In the genomic region with DNA sequence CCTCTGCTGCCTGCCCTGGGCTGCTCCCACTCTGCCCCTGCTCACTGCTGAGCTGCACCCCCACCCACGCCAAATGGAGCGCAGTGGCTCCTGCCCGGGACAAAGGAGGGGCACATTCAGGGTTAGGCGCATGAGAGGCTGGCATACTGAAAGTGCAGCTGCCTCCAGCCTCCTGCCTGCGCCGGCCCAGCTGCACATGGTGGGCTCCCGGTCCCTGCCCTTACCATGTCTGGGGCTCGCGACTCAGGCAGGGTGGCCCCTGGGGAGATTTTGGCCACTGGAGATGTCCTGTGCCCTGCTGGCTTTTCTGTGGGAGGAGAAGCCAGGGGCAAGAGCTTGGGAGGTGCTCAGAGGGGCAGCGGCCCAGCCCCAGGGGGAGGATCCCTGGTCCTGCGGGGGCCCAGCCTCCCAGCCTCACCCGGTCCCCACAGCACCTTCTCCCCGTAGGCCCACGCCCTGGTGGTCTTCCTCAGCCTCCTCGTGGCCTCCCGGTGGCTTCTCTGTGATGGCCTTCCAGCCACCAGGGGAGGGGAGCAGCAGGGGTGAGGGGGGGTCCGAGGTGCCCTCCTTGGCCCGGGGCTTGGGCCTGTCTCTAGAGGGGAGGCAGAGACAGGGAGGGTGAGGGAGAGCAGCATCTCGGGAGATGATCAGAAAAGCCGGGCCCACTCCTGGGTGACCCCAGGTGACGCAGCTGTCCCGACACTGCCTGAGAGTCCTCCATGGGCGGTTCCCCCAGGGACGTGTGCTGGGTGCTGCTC, we compare ENCODE assay signal across 23 cellular contexts. TPM values are rescaled to one million over a fixed set of nuclear protein-coding genes. Genes with fewer than 3 reads are reported as not detected.
A peak's percentile ranks its signal among the peaks of the same experiment; 100 is the strongest.
DNase-seq lines count a peak whose midpoint lies in the region; FAIRE-seq and TF ChIP-seq lines count a peak whose summit lies in the region.
"Had no signal": no experiment of that assay in that cellular context is flagged by ENCODE, and none has a peak within 500 bp of the region (broad histone marks: within the 10 kb centered on the region; RNA-seq: fewer than 3 reads in every experiment).

No MANE protein-coding gene starts in this region.

- no CpG with 5 or more reads among the region's 24 CpGs for WGBS in neuronal stem cell (ENCODE audit: extremely low coverage in 2 of 2, insufficient read length in 2 of 2, insufficient replicate concordance in 1 of 2), 2 donors

- H4K8ac ChIP-seq in neuronal stem cell (ENCODE audit: low read depth, low read length), result no peak overlapping the region

- H3K18ac ChIP-seq in neuronal stem cell (ENCODE audit: low read length), result no peak overlapping the region

- no peak for FAIRE-seq in D721Med (lab: Jason Lieb, UNC)
- FAIRE-seq: A549, G401.6, GM12891, GM19239 had no signal

- H3K27ac ChIP-seq in BLaER1 (no peak overlapping the region), HEK293 (ENCODE audit: extremely low read depth, low read depth, low read length) (no peak overlapping the region), neuronal stem cell (replicated peaks; ENCODE audit: low read length) (no peak overlapping the region)
- H3K27ac ChIP-seq: 22Rv1; A549; BLaER1 treated with 17β-estradiol and CSF1 and Interleukin-3, amounts not matched to agents 10 nM and 100 nM; C4-2B had no signal

- H3K4me2 ChIP-seq in BLaER1, result 0 out of 2 replicates have a peak overlapping the region, but pooled peaks have one; percentile 9
- H3K4me2 ChIP-seq in neuronal stem cell (ENCODE audit: insufficient read depth, low read length, poor library complexity, severe bottlenecking), result no peak overlapping the region
- H3K4me2 ChIP-seq: A549; BLaER1 treated with 17β-estradiol and CSF1 and Interleukin-3, amounts not matched to agents 10 nM and 100 nM had no signal

- in situ Hi-C loops in ACHN (cut with HindIII; ENCODE audit: low pct_ligation_motif_present, low pct_unique_long_range_greater_than_20kb, low sequenced_read_pairs), result no loop called here

- no peak for DNase-seq in neuronal stem cell (ENCODE audit: low spot score)
- no peak for DNase-seq in D721Med (ENCODE audit: insufficient read length, low spot score)
- DNase-seq in ACHN, result no peak
- DNase-seq: BE2C; Caco-2; Calu3; CD4-positive, alpha-beta T cell; CD8-positive, alpha-beta T cell; DMS 273 treated with DMSO at 0.1 percent for 48 hours; DMS153; DMS53; DMS79; GF-D8 had no signal

- H3K23ac ChIP-seq in neuronal stem cell (ENCODE audit: low read depth, low read length, poor library complexity), result peak overlapping the region; percentile 80

- H3K27me3 ChIP-seq in BLaER1 (no peaks in the 10 kb centered on the region), neuronal stem cell (ENCODE audit: control insufficient read depth in 3 of 3, insufficient read depth in 3 of 3, low read depth in 1 of 3, low read length in 3 of 3) (peaks cover 0 to 70% (median 0%) of the 10 kb centered on the region in 3 experiments)
- H3K27me3 ChIP-seq: BE2C; BLaER1 treated with 17β-estradiol and CSF1 and Interleukin-3, amounts not matched to agents 10 nM and 100 nM had no signal

- H2BK15ac ChIP-seq in neuronal stem cell (ENCODE audit: low read length), result peak overlapping the region; percentile 17

- TF ChIP-seq CTCF in HEK293 (tag by site-specific recombination; IDR thresholded peaks at IDR 0.05), result no peak
- TF ChIP-seq CTCF in D721Med (IDR thresholded peaks at IDR 0.05; ENCODE audit: insufficient read depth, missing control alignments), result no peak

- peak overlapping the region; percentile 8 for H3K14ac ChIP-seq in neuronal stem cell (ENCODE audit: low read length)

- H3K4me3 ChIP-seq in BLaER1 (no peak overlapping the region), HEK293 (ENCODE audit: low read depth, low read length) (no peak overlapping the region), neuronal stem cell (ENCODE audit: low read length in 2 of 2) (no peak overlapping the region)
- H3K4me3 ChIP-seq: A549; BLaER1 treated with 17β-estradiol and CSF1 and Interleukin-3, amounts not matched to agents 10 nM and 100 nM had no signal

- no peak overlapping the region for H2AFZ ChIP-seq in neuronal stem cell (ENCODE audit: low read length)

- no peaks in the 10 kb centered on the region for H3K9me3 ChIP-seq in BLaER1
- no peaks in the 10 kb centered on the region for H3K9me3 ChIP-seq in HEK293 (ENCODE audit: control insufficient read depth, insufficient read depth, low read depth, low read length)
- no peaks in the 10 kb centered on the region for H3K9me3 ChIP-seq in neuronal stem cell (replicated peaks in 1 of 2; ENCODE audit: control insufficient read depth in 2 of 2, insufficient read depth in 1 of 2, low read depth in 1 of 2, low read length in 2 of 2)
- H3K9me3 ChIP-seq: A549; BE2C; BLaER1 treated with 17β-estradiol and CSF1 and Interleukin-3, amounts not matched to agents 10 nM and 100 nM; Caco-2 had no signal

- peaks cover 29% of the 10 kb centered on the region for H3K4me1 ChIP-seq in BLaER1
- H3K4me1 ChIP-seq in HEK293 (ENCODE audit: control insufficient read depth, insufficient read depth, low read length), result no peaks in the 10 kb centered on the region
- no peaks in the 10 kb centered on the region for H3K4me1 ChIP-seq in neuronal stem cell (ENCODE audit: control insufficient read depth in 2 of 2, insufficient read depth in 1 of 2, low read depth in 1 of 2, low read length in 2 of 2)
- H3K4me1 ChIP-seq: A549 had no signal

- POLR2A ChIA-PET in HEK293 (lab: Yijun Ruan, JAX), result interaction anchor here (0.6 kb wide), 1 partner anchor 879 kb away, joined by 3 read pairs; no protein-coding TSS in a partner anchor

- H2AK5ac ChIP-seq in neuronal stem cell (ENCODE audit: low read depth, low read length), result peak overlapping the region; percentile 75

- H3K4ac ChIP-seq in neuronal stem cell (ENCODE audit: low read length), result no peak overlapping the region

- CTCF ChIA-PET in HEK293 (lab: Yijun Ruan, JAX), result interaction anchor here (0.6 kb wide), 1 partner anchor 212 kb away, joined by 3 read pairs; no protein-coding TSS in a partner anchor

- H2BK5ac ChIP-seq in neuronal stem cell (ENCODE audit: low read length), result no peak overlapping the region

- H3K79me1 ChIP-seq in neuronal stem cell (ENCODE audit: low read depth, low read length), result no peaks in the 10 kb centered on the region

- peak overlapping the region; percentile 84 for H2BK12ac ChIP-seq in neuronal stem cell (ENCODE audit: low read length)

- H3K36me3 ChIP-seq in BLaER1, result no peaks in the 10 kb centered on the region
- H3K36me3 ChIP-seq in HEK293 (ENCODE audit: control insufficient read depth in 2 of 2, insufficient read depth in 1 of 2, low read length in 2 of 2), result no peaks in the 10 kb centered on the region
- H3K36me3 ChIP-seq in neuronal stem cell (replicated peaks in 1 of 2; ENCODE audit: control insufficient read depth in 2 of 2, insufficient read depth in 2 of 2, low read length in 2 of 2), result no peaks in the 10 kb centered on the region
- H3K36me3 ChIP-seq: BE2C; BLaER1 treated with 17β-estradiol and CSF1 and Interleukin-3, amounts not matched to agents 10 nM and 100 nM had no signal

- peak overlapping the region; percentile 53 for H4K91ac ChIP-seq in neuronal stem cell (ENCODE audit: low read depth, low read length, poor library complexity)

- no peaks in the 10 kb centered on the region for H4K20me1 ChIP-seq in BLaER1

- H3K9ac ChIP-seq in BLaER1 (no peak overlapping the region), neuronal stem cell (ENCODE audit: low read depth, low read length, poor library complexity) (no peak overlapping the region)
- H3K9ac ChIP-seq: BLaER1 treated with 17β-estradiol and CSF1 and Interleukin-3, amounts not matched to agents 10 nM and 100 nM had no signal

- H2BK120ac ChIP-seq in neuronal stem cell (ENCODE audit: low read depth, low read length), result no peak overlapping the region

TF ChIP-seq in HEK293, 187 proteins besides CTCF, POLR2A, EP300 and RAD21:
- TF ChIP-seq GLIS2 (tag by site-specific recombination; IDR thresholded peaks at IDR 0.05) (peak; percentile 58), ZNF133 (tag by site-specific recombination; IDR thresholded peaks at IDR 0.05) (no peak)

RNA-seq across cellular contexts. Expression of a gene that starts 8.4 kb away (rescaled TPM):
- 15.0 TPM for polyA plus RNA-seq in neuronal stem cell (2013, experiment 1 of 2)
- 14.9 TPM for polyA plus RNA-seq in neuronal stem cell (2013, experiment 2 of 2)

RNA-seq across cellular contexts. Expression of a gene that starts 11.8 kb away (rescaled TPM):
- polyA plus RNA-seq in neuronal stem cell (2013, experiment 1 of 2), result not detected
- not detected for polyA plus RNA-seq in neuronal stem cell (2013, experiment 2 of 2)
- polyA plus RNA-seq: A549, AG04450 had no signal

RNA-seq across cellular contexts. Expression of a gene that starts 28.6 kb away (rescaled TPM):
- 3,158 TPM for polyA plus RNA-seq in neuronal stem cell (2013, experiment 1 of 2)
- 3,117 TPM for polyA plus RNA-seq in neuronal stem cell (2013, experiment 2 of 2)

RNA-seq across cellular contexts. Expression of a gene that starts 48.4 kb away (rescaled TPM):
- polyA plus RNA-seq in neuronal stem cell (2013, experiment 1 of 2), result 59.5 TPM
- polyA plus RNA-seq in neuronal stem cell (2013, experiment 2 of 2), result 57.4 TPM
